In genomic region chr2:1990151-1990589, GRCh38 we compare ENCODE assay signal across 22 cellular contexts.
DNase-seq lines count a peak whose midpoint lies in the region; ATAC-seq, FAIRE-seq and TF ChIP-seq lines count a peak whose summit lies in the region.
"Had no signal": no experiment of that assay in that cellular context is flagged by ENCODE, and none has a peak within 500 bp of the region (broad histone marks: within the 10 kb centered on the region; RNA-seq: fewer than 3 reads in every experiment).

No MANE protein-coding gene starts in this region.

- H3K27me3 ChIP-seq in right cardiac atrium (ENCODE audit: control insufficient read depth, insufficient read depth), result no peaks in the 10 kb centered on the region

- CTCF ChIA-PET in activated CD8-positive, alpha-beta memory T cell treated with anti-CD3 and anti-CD28 coated beads, Interleukin-2, amount 10 ng/mL, durations not matched to agents 7 days and 5 days (lab: Charles Lee), result no interaction called here

- peaks cover 6% of the 10 kb centered on the region for H3K9me3 Mint-ChIP-seq in activated CD8-positive, alpha-beta memory T cell treated with anti-CD3 and anti-CD28 coated beads, Interleukin-2, amount 10 ng/mL, durations not matched to agents 7 days and 5 days (ENCODE audit: low read depth)
- H3K9me3 Mint-ChIP-seq in activated naive CD8-positive, alpha-beta T cell treated with anti-CD3 and anti-CD28 coated beads, Interleukin-2, amount 50 U/mL, for 24 hours, result peaks cover 5% of the 10 kb centered on the region
- H3K9me3 Mint-ChIP-seq in stimulated activated effector memory CD8-positive, alpha-beta T cell treated with anti-CD3 and anti-CD28 coated beads, Interleukin-12 subunit alpha, Interleukin-12 subunit beta, amount 100 ng/mL, for 72 hours, result peaks cover 6% of the 10 kb centered on the region

- H3K9me3 ChIP-seq in right cardiac atrium (ENCODE audit: control insufficient read depth, low read length), result no peaks in the 10 kb centered on the region
- H3K9me3 ChIP-seq: neutrophil, spleen had no signal

- no peak overlapping the region for H3K27ac Mint-ChIP-seq in activated CD8-positive, alpha-beta memory T cell treated with anti-CD3 and anti-CD28 coated beads, Interleukin-2, amount 10 ng/mL, durations not matched to agents 7 days and 5 days
- H3K27ac Mint-ChIP-seq in activated naive CD8-positive, alpha-beta T cell treated with anti-CD3 and anti-CD28 coated beads, Interleukin-2, amount 50 U/mL, for 24 hours, result no peak overlapping the region
- H3K27ac Mint-ChIP-seq in stimulated activated effector memory CD8-positive, alpha-beta T cell treated with anti-CD3 and anti-CD28 coated beads, Interleukin-12 subunit alpha, Interleukin-12 subunit beta, amount 100 ng/mL, for 72 hours, result no peak overlapping the region
- H3K27ac Mint-ChIP-seq: CD14-positive monocyte, T-cell had no signal

- no peak overlapping the region for H3K4me3 ChIP-seq in right cardiac atrium (ENCODE audit: low read length)
- H3K4me3 ChIP-seq: spleen had no signal

- no peaks in the 10 kb centered on the region for H3K4me1 ChIP-seq in right cardiac atrium (ENCODE audit: control insufficient read depth, insufficient read depth, low read length)
- H3K4me1 ChIP-seq: spleen had no signal

- peaks cover 21% of the 10 kb centered on the region for H3K4me1 Mint-ChIP-seq in activated CD8-positive, alpha-beta memory T cell treated with anti-CD3 and anti-CD28 coated beads, Interleukin-2, amount 10 ng/mL, durations not matched to agents 7 days and 5 days
- H3K4me1 Mint-ChIP-seq in activated naive CD8-positive, alpha-beta T cell treated with anti-CD3 and anti-CD28 coated beads, Interleukin-2, amount 50 U/mL, for 24 hours, result peaks cover 2% of the 10 kb centered on the region
- no peaks in the 10 kb centered on the region for H3K4me1 Mint-ChIP-seq in stimulated activated effector memory CD8-positive, alpha-beta T cell treated with anti-CD3 and anti-CD28 coated beads, Interleukin-12 subunit alpha, Interleukin-12 subunit beta, amount 100 ng/mL, for 72 hours

- intact Hi-C loops in right cardiac atrium (cut with DNase I), result no loop called here

- H3K27ac ChIP-seq in right cardiac atrium (ENCODE audit: low read length), result peak overlapping the region; percentile 50
- H3K27ac ChIP-seq: neutrophil, spleen had no signal

- DNase-seq in activated CD8-positive, alpha-beta memory T cell treated with anti-CD3 and anti-CD28 coated beads, Interleukin-2, amount 10 ng/mL, durations not matched to agents 7 days and 5 days, result no peak
- DNase-seq in activated CD8-positive, alpha-beta memory T cell treated with anti-CD3 and anti-CD28 coated beads, Interleukin-2, amount 50 U/mL, for 48 hours, result no peak
- no peak for DNase-seq in activated naive CD8-positive, alpha-beta T cell treated with anti-CD3 and anti-CD28 coated beads, Interleukin-2, amount 50 U/mL, for 24 hours
- peak in 1 of 3 donors; percentile 78 for DNase-seq in right cardiac atrium
- DNase-seq in stimulated activated effector memory CD8-positive, alpha-beta T cell treated with anti-CD3 and anti-CD28 coated beads, Interleukin-12 subunit alpha, Interleukin-12 subunit beta, amount 100 ng/mL, for 72 hours (ENCODE audit: low spot score in 2 of 2), result no peak
- DNase-seq in amniotic stem cell (lab: John Stamatoyannopoulos, UW), result no peak
- no peak for DNase-seq in GM12891 (ENCODE audit: insufficient read length, low spot score)
- DNase-seq: activated CD4-positive, alpha-beta T cell treated with anti-CD3 and anti-CD28 coated beads for 48 hours; activated gamma-delta T cell; IMR-90; NCI-H2227 treated with DMSO at 0.1 percent for 48 hours; NCI-H748 treated with DMSO at 0.1 percent for 48 hours; OCI-M1; spleen; T-cell had no signal

- TF ChIP-seq POLR2A in GM12891 (IDR thresholded peaks at IDR 0.05; ENCODE audit: low read depth, low read length), result no peak

- H3K4me3 Mint-ChIP-seq in activated CD8-positive, alpha-beta memory T cell treated with anti-CD3 and anti-CD28 coated beads, Interleukin-2, amount 10 ng/mL, durations not matched to agents 7 days and 5 days, result no peak overlapping the region
- no peak overlapping the region for H3K4me3 Mint-ChIP-seq in activated naive CD8-positive, alpha-beta T cell treated with anti-CD3 and anti-CD28 coated beads, Interleukin-2, amount 50 U/mL, for 24 hours
- H3K4me3 Mint-ChIP-seq in stimulated activated effector memory CD8-positive, alpha-beta T cell treated with anti-CD3 and anti-CD28 coated beads, Interleukin-12 subunit alpha, Interleukin-12 subunit beta, amount 100 ng/mL, for 72 hours, result no peak overlapping the region
- H3K4me3 Mint-ChIP-seq: central memory CD8-positive, alpha-beta T cell; T-cell had no signal

- no peaks in the 10 kb centered on the region for H3K36me3 Mint-ChIP-seq in activated CD8-positive, alpha-beta memory T cell treated with anti-CD3 and anti-CD28 coated beads, Interleukin-2, amount 10 ng/mL, durations not matched to agents 7 days and 5 days
- H3K36me3 Mint-ChIP-seq in activated naive CD8-positive, alpha-beta T cell treated with anti-CD3 and anti-CD28 coated beads, Interleukin-2, amount 50 U/mL, for 24 hours (ENCODE audit: low read depth), result no peaks in the 10 kb centered on the region
- no peaks in the 10 kb centered on the region for H3K36me3 Mint-ChIP-seq in stimulated activated effector memory CD8-positive, alpha-beta T cell treated with anti-CD3 and anti-CD28 coated beads, Interleukin-12 subunit alpha, Interleukin-12 subunit beta, amount 100 ng/mL, for 72 hours
- H3K36me3 Mint-ChIP-seq: CD14-positive monocyte, T-cell had no signal

- WGBS in right cardiac atrium, result 64% methylated on average over 4 of the region's 4 CpGs

- no peak for FAIRE-seq in GM12891 (lab: Jason Lieb, UNC)
- FAIRE-seq: A204.1, TTC549, urothelium cell line had no signal

- ATAC-seq in activated CD8-positive, alpha-beta memory T cell treated with anti-CD3 and anti-CD28 coated beads, Interleukin-2, amount 10 ng/mL, durations not matched to agents 7 days and 5 days, result peak; percentile 42
- peak; percentile 39 for ATAC-seq in activated naive CD8-positive, alpha-beta T cell treated with anti-CD3 and anti-CD28 coated beads, Interleukin-2, amount 50 U/mL, for 24 hours
- ATAC-seq in right cardiac atrium (peak; percentile 61 to 86), GM19035 (IDR thresholded peaks at IDR 0.05; ENCODE audit: unreplicated experiment) (no peak)
- peak; percentile 31 for ATAC-seq in stimulated activated effector memory CD8-positive, alpha-beta T cell treated with anti-CD3 and anti-CD28 coated beads, Interleukin-12 subunit alpha, Interleukin-12 subunit beta, amount 100 ng/mL, for 72 hours
- ATAC-seq: T-cell had no signal

- H3K27me3 Mint-ChIP-seq in activated CD8-positive, alpha-beta memory T cell treated with anti-CD3 and anti-CD28 coated beads, Interleukin-2, amount 10 ng/mL, durations not matched to agents 7 days and 5 days, result peaks cover 31% of the 10 kb centered on the region
- peaks cover 18% of the 10 kb centered on the region for H3K27me3 Mint-ChIP-seq in activated naive CD8-positive, alpha-beta T cell treated with anti-CD3 and anti-CD28 coated beads, Interleukin-2, amount 50 U/mL, for 24 hours

TF ChIP-seq in GM12891, 5 proteins besides CTCF, POLR2A, EP300 and RAD21:
- TF ChIP-seq POLR2AphosphoS5 (IDR thresholded peaks at IDR 0.05; ENCODE audit: low read depth, low read length), result no peak
- TF ChIP-seq TAF1 (IDR thresholded peaks at IDR 0.05; ENCODE audit: low read depth, low read length), result no peak
